ENCODE assay signal across 28 cellular contexts in the genomic region with DNA sequence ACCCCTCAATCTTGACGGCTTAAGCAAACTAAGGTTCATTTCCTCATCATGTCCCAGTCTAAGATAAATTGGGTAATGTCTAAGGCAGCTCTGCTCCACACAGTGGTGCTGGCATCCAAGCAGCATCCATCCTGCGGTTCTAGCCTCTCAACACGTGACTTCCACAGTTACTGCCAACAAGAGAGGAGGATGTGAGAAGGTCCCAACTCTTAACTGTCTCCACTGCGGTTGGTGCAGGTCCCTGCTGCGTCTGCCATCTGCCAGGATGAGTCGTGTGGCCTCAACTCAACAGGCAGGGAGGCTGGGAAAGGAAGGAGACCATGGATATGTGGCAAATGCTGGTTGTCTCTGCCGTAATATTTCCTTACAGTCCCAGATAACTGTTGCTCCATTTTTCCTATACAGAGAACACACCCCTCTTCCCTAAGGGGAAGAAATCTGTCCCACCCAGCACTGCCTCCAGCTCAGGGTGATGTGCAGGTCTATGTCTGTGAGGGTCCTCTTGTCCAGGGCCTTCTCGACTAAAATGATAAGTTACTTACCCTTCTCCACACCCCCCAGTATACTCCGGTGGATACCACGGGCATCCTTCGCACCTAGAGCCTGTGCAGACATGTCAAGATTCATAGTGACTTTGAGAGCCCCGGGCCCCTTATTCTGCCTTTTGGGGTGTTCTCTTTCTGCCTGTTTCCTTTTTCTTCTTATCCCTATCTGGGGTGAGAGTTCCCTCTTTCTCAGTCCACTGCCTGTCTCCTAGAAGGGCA.
"Had no signal": no experiment of that assay in that cellular context is flagged by ENCODE, and none has a peak within 500 bp of the region (broad histone marks: within the 10 kb centered on the region; RNA-seq: fewer than 3 reads in every experiment).

No MANE protein-coding gene starts in this region.

- H3K27me3 Mint-ChIP-seq: dendritic cell treated with granulocyte-macrophage colony-stimulating factor and Interleukin-4, amounts not matched to agents 40 ng/mL and 50 ng/mL, for 4 days; natural killer cell treated with Interleukin-12 subunit alpha and Interleukin-12 subunit beta and Interleukin-15 and Interleukin-18, amount 100 ng/mL, for 72 hours; progenitor cell of endocrine pancreas; stimulated activated naive CD8-positive, alpha-beta T cell treated with anti-CD3 and anti-CD28 coated beads, Interleukin-15, amount 100 ng/mL, for 72 hours had no signal

- ATAC-seq: esophagus mucosa; gastrocnemius medialis; left cardiac atrium; left lung; natural killer cell treated with Interleukin-12 subunit alpha and Interleukin-12 subunit beta and Interleukin-15 and Interleukin-18, amount 100 ng/mL, for 72 hours; stimulated activated naive CD8-positive, alpha-beta T cell treated with anti-CD3 and anti-CD28 coated beads, Interleukin-15, amount 100 ng/mL, for 72 hours; upper lobe of right lung had no signal

- DNase-seq: colonic mucosa; effector CD8-positive, alpha-beta T cell; endodermal cell; foreskin fibroblast; gastrocnemius medialis; left cardiac atrium; mesenchymal stem cell; right lobe of liver; small intestine; stimulated activated CD4-positive, alpha-beta T cell treated with anti-CD3 and anti-CD28 coated beads, Interleukin-12 subunit alpha, Interleukin-12 subunit beta, amount 100 ng/mL, for 4 hours; stimulated activated CD4-positive, alpha-beta T cell treated with anti-CD3 and anti-CD28 coated beads, Interleukin-1b, Interleukin-23, amount 100 ng/mL, for 48 hours; stimulated activated CD4-positive, alpha-beta T cell treated with anti-CD3 and anti-CD28 coated beads, Interleukin-4, amount 100 ng/mL, for 1 hour; stimulated activated CD8-positive, alpha-beta memory T cell treated with anti-CD3 and anti-CD28 coated beads, Interleukin-4, amount 100 ng/mL, for 48 hours; stimulated activated naive CD4-positive, alpha-beta T cell; stimulated activated naive CD8-positive, alpha-beta T cell treated with anti-CD3 and anti-CD28 coated beads, Interleukin-15, amount 100 ng/mL, for 72 hours; transverse colon; upper lobe of right lung; uterus had no signal

- H3K27me3 ChIP-seq: colonic mucosa, gastrocnemius medialis, hepatocyte, left lung, right lobe of liver, suprapubic skin, transverse colon, upper lobe of right lung, uterus had no signal

- H3K4me3 ChIP-seq: colonic mucosa, gastrocnemius medialis, hepatocyte, left lung, right lobe of liver, suprapubic skin, transverse colon, upper lobe of right lung, uterus had no signal

- H3K9me3 ChIP-seq: colonic mucosa, gastrocnemius medialis, right lobe of liver, suprapubic skin, transverse colon, upper lobe of right lung, uterus had no signal

- H3K79me2 ChIP-seq: hepatocyte, parathyroid adenoma had no signal

- H3K4me1 Mint-ChIP-seq: endodermal cell; neural crest cell; stimulated activated naive CD8-positive, alpha-beta T cell treated with anti-CD3 and anti-CD28 coated beads, Interleukin-15, amount 100 ng/mL, for 72 hours had no signal

- H3K9ac ChIP-seq: parathyroid adenoma had no signal

- H3K4me3 Mint-ChIP-seq: dendritic cell treated with granulocyte-macrophage colony-stimulating factor and Interleukin-4, amounts not matched to agents 40 ng/mL and 50 ng/mL, for 4 days; endodermal cell; natural killer cell treated with Interleukin-12 subunit alpha and Interleukin-12 subunit beta and Interleukin-15 and Interleukin-18, amount 100 ng/mL, for 72 hours; neural crest cell; stimulated activated naive CD8-positive, alpha-beta T cell treated with anti-CD3 and anti-CD28 coated beads, Interleukin-15, amount 100 ng/mL, for 72 hours had no signal

- H3K36me3 ChIP-seq: colonic mucosa, gastrocnemius medialis, left lung, right lobe of liver, suprapubic skin, transverse colon, upper lobe of right lung, uterus had no signal

- H3K27ac Mint-ChIP-seq: dendritic cell treated with granulocyte-macrophage colony-stimulating factor and Interleukin-4, amounts not matched to agents 40 ng/mL and 50 ng/mL, for 4 days; endodermal cell; natural killer cell treated with Interleukin-12 subunit alpha and Interleukin-12 subunit beta and Interleukin-15 and Interleukin-18, amount 100 ng/mL, for 72 hours; progenitor cell of endocrine pancreas; stimulated activated naive CD8-positive, alpha-beta T cell treated with anti-CD3 and anti-CD28 coated beads, Interleukin-15, amount 100 ng/mL, for 72 hours had no signal

- FAIRE-seq: small intestine had no signal

- H3K27ac ChIP-seq: colonic mucosa, epithelial cell of prostate, gastrocnemius medialis, hepatocyte, left lung, parathyroid adenoma, right lobe of liver, suprapubic skin, transverse colon, upper lobe of right lung, uterus had no signal

- H3K4me1 ChIP-seq: colonic mucosa, gastrocnemius medialis, left lung, parathyroid adenoma, right lobe of liver, suprapubic skin, transverse colon, upper lobe of right lung, uterus had no signal

- H3K36me3 Mint-ChIP-seq: natural killer cell treated with Interleukin-12 subunit alpha and Interleukin-12 subunit beta and Interleukin-15 and Interleukin-18, amount 100 ng/mL, for 72 hours had no signal

- H3K9me3 Mint-ChIP-seq: natural killer cell treated with Interleukin-12 subunit alpha and Interleukin-12 subunit beta and Interleukin-15 and Interleukin-18, amount 100 ng/mL, for 72 hours had no signal

- H3K4me2 ChIP-seq: hepatocyte had no signal

- H2AFZ ChIP-seq: hepatocyte, parathyroid adenoma had no signal
